ENCODE assay signal across 29 cellular contexts in the genomic region with DNA sequence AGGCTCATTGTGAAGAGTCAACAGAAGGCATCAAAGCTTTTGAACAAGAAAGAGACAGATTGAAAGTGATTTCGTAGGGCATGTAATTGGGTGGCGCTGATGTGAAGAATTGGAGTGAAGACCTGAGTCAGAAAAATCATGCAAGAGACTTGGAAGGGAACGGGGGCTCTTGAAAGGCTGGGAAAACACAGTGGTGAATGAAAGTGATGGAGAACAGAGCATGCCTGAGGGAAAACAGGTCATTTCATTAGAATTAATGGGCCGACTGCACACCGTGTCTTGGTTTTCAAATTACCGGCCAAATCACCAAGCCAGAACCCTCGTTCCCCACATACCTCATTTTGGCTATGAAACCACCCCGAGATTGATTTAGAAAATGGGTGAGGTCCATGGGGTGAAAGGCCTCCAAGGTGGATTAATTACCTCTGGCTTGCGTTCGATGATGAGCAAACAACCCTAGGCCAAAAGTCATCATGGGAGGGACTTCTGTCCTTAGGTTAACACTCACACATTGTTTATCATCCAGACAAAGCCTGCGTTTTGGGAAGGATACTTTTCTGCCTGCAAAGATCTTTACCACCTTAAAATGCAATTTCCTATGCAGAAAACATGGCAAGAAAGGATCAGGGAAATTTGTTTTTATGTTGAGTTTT. TPM values are rescaled to one million over a fixed set of nuclear protein-coding genes. Genes with fewer than 3 reads are reported as not detected.
"Had no signal": no experiment of that assay in that cellular context is flagged by ENCODE, and none has a peak within 500 bp of the region (broad histone marks: within the 10 kb centered on the region; RNA-seq: fewer than 3 reads in every experiment).

No MANE protein-coding gene starts in this region.

- H3K4me3 Mint-ChIP-seq: activated CD4-positive, alpha-beta memory T cell treated with anti-CD3 and anti-CD28 coated beads, Interleukin-2, amount 10 ng/mL, durations not matched to agents 7 days and 5 days; activated CD4-positive, alpha-beta T cell treated with anti-CD3 and anti-CD28 coated beads for 36 hours; activated CD4-positive, alpha-beta T cell treated with anti-CD3 and anti-CD28 coated beads, Interleukin-2, amount 10 ng/mL, durations not matched to agents 24 days and 14 days; activated naive CD8-positive, alpha-beta T cell; activated T-cell treated with anti-CD3 and anti-CD28 coated beads, Interleukin-2, amount 50 U/mL, for 24 hours; activated T-cell treated with anti-CD3 and anti-CD28 coated beads, Interleukin-2, amount 50 U/mL, for 72 hours; central memory CD8-positive, alpha-beta T cell; dendritic cell treated with granulocyte-macrophage colony-stimulating factor and Interleukin-4, amounts not matched to agents 40 ng/mL and 50 ng/mL, for 4 days; endodermal cell had no signal

- H3K4me1 Mint-ChIP-seq: activated CD4-positive, alpha-beta memory T cell treated with anti-CD3 and anti-CD28 coated beads, Interleukin-2, amount 10 ng/mL, durations not matched to agents 7 days and 5 days; activated CD4-positive, alpha-beta T cell treated with anti-CD3 and anti-CD28 coated beads for 36 hours; activated CD4-positive, alpha-beta T cell treated with anti-CD3 and anti-CD28 coated beads, Interleukin-2, amount 10 ng/mL, durations not matched to agents 24 days and 14 days; central memory CD8-positive, alpha-beta T cell; endodermal cell had no signal

- H3K27me3 Mint-ChIP-seq: activated CD4-positive, alpha-beta memory T cell treated with anti-CD3 and anti-CD28 coated beads, Interleukin-2, amount 10 ng/mL, durations not matched to agents 7 days and 5 days; activated CD4-positive, alpha-beta T cell treated with anti-CD3 and anti-CD28 coated beads, Interleukin-2, amount 10 ng/mL, durations not matched to agents 24 days and 14 days; dendritic cell treated with granulocyte-macrophage colony-stimulating factor and Interleukin-4, amounts not matched to agents 40 ng/mL and 50 ng/mL, for 4 days had no signal

- H3K27ac Mint-ChIP-seq: activated CD4-positive, alpha-beta memory T cell treated with anti-CD3 and anti-CD28 coated beads, Interleukin-2, amount 10 ng/mL, durations not matched to agents 7 days and 5 days; activated CD4-positive, alpha-beta T cell treated with anti-CD3 and anti-CD28 coated beads for 36 hours; activated CD4-positive, alpha-beta T cell treated with anti-CD3 and anti-CD28 coated beads, Interleukin-2, amount 10 ng/mL, durations not matched to agents 24 days and 14 days; activated naive CD8-positive, alpha-beta T cell; activated T-cell treated with anti-CD3 and anti-CD28 coated beads, Interleukin-2, amount 50 U/mL, for 24 hours; activated T-cell treated with anti-CD3 and anti-CD28 coated beads, Interleukin-2, amount 50 U/mL, for 72 hours; dendritic cell treated with granulocyte-macrophage colony-stimulating factor and Interleukin-4, amounts not matched to agents 40 ng/mL and 50 ng/mL, for 4 days; endodermal cell had no signal

- DNase-seq: activated CD4-positive, alpha-beta memory T cell treated with anti-CD3 and anti-CD28 coated beads, Interleukin-2, amount 10 ng/mL, durations not matched to agents 7 days and 5 days; activated CD4-positive, alpha-beta T cell treated with anti-CD3 and anti-CD28 coated beads for 36 hours; activated CD4-positive, alpha-beta T cell treated with anti-CD3 and anti-CD28 coated beads, Interleukin-2, amount 10 ng/mL, durations not matched to agents 24 days and 14 days; activated CD4-positive, alpha-beta T cell treated with anti-CD3 and anti-CD28 coated beads, Interleukin-2, amount 50 U/mL, for 4 hours; activated CD4-positive, CD25-positive, alpha-beta regulatory T cell; activated CD4-positive, CD25-positive, alpha-beta regulatory T cell treated with anti-CD3 and anti-CD28 coated beads, Interleukin-2, amount 50 U/mL, for 72 hours; activated CD8-positive, alpha-beta memory T cell treated with anti-CD3 and anti-CD28 coated beads, Interleukin-2, amount 50 U/mL, for 48 hours; activated gamma-delta T cell treated with Interleukin-2 at 50 U/mL for 16 hours; activated naive CD4-positive, alpha-beta T cell treated with anti-CD3 and anti-CD28 coated beads, Interleukin-2, amount 50 U/mL, for 16 hours; activated naive CD4-positive, alpha-beta T cell treated with Interleukin-2 at 50 U/mL for 16 hours; activated T-cell treated with anti-CD3 and anti-CD28 coated beads for 4 hours; activated T-cell treated with anti-CD3 and anti-CD28 coated beads, Interleukin-2, amount 50 U/mL, for 24 hours; activated T-cell treated with anti-CD3 and anti-CD28 coated beads, Interleukin-2, amount 50 U/mL, for 72 hours; amniotic stem cell; anterior cingulate cortex; brain microvascular endothelial cell; dorsolateral prefrontal cortex; effector memory CD4-positive, alpha-beta T cell; endodermal cell; foreskin fibroblast; T-helper 2 cell had no signal

- H3K36me3 Mint-ChIP-seq: activated naive CD8-positive, alpha-beta T cell had no signal

- ATAC-seq: activated CD4-positive, alpha-beta T cell treated with anti-CD3 and anti-CD28 coated beads for 36 hours; activated T-cell treated with anti-CD3 and anti-CD28 coated beads, Interleukin-2, amount 50 U/mL, for 72 hours; esophagus mucosa had no signal

- H3K9me3 Mint-ChIP-seq: activated CD4-positive, alpha-beta memory T cell treated with anti-CD3 and anti-CD28 coated beads, Interleukin-2, amount 10 ng/mL, durations not matched to agents 7 days and 5 days; activated CD4-positive, alpha-beta T cell treated with anti-CD3 and anti-CD28 coated beads, Interleukin-2, amount 10 ng/mL, durations not matched to agents 24 days and 14 days; activated T-cell treated with anti-CD3 and anti-CD28 coated beads, Interleukin-2, amount 50 U/mL, for 24 hours; activated T-cell treated with anti-CD3 and anti-CD28 coated beads, Interleukin-2, amount 50 U/mL, for 72 hours; central memory CD8-positive, alpha-beta T cell; dendritic cell treated with granulocyte-macrophage colony-stimulating factor and Interleukin-4, amounts not matched to agents 40 ng/mL and 50 ng/mL, for 4 days; endodermal cell had no signal

RNA-seq across cellular contexts. Expression of gene GALR1, which starts 48.4 kb away (rescaled TPM):
- total RNA-seq: activated CD4-positive, alpha-beta memory T cell treated with anti-CD3 and anti-CD28 coated beads, Interleukin-2, amount 10 ng/mL, durations not matched to agents 7 days and 5 days; activated CD4-positive, alpha-beta T cell treated with anti-CD3 and anti-CD28 coated beads for 36 hours; activated CD4-positive, alpha-beta T cell treated with anti-CD3 and anti-CD28 coated beads, Interleukin-2, amount 10 ng/mL, durations not matched to agents 24 days and 14 days; activated T-cell treated with anti-CD3 and anti-CD28 coated beads, Interleukin-2, amount 50 U/mL, for 72 hours; astrocyte; bronchial epithelial cell; epithelial cell of proximal tubule; esophagus mucosa; T-helper 1 cell treated with Interleukin-12 subunit alpha and Interleukin-12 subunit beta and Interleukin-4 antibody, amounts not matched to agents 30 ng/mL and 1 ng/mL, for 36 hours had no signal
